ENCODE assay signal across 12 cellular contexts in the genomic region with DNA sequence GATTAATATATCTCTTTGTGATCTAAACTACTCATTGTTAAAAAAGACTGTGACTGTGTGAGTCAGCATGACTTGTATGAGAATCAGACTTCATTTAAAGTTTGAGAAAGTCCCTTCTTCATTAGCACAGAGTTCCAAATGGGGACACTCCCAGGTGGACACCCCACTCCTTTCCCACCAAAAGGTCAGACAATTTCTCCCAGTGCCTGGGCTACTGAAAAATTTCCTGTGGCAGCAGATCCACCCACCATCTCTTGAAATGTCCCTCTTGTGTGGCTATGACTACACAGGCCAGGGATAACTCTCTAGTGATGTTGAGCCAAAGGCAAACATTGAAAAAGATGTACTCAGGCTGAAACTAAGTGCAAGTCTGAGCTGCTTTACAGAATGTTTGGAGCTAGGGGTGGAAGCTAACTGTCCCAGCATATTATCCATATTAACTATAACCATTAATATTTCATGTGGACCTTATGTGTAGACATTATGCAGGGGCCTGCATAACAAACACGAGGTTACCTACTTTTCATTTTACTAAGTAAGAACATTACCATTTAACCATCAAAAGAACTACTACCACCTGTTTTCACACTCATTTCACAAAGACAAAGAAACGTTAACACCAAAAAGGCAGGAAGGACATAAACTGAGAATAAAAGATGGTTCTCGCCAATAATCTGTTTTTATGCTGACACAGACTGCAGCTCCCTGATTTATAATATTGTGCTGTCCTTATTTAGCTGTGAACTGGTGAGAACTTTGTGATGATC. TPM values are rescaled to one million over a fixed set of nuclear protein-coding genes. Genes with fewer than 3 reads are reported as not detected.
DNase-seq lines count a peak whose midpoint lies in the region; ATAC-seq and TF ChIP-seq lines count a peak whose summit lies in the region.
"Had no signal": no experiment of that assay in that cellular context is flagged by ENCODE, and none has a peak within 500 bp of the region (broad histone marks: within the 10 kb centered on the region; RNA-seq: fewer than 3 reads in every experiment).

No MANE protein-coding gene starts in this region.

- intact Hi-C loops in Right ventricle myocardium superior (cut with DNase I) = no loop called here

- TF ChIP-seq CTCF in fibroblast of the aortic adventitia (IDR thresholded peaks at IDR 0.05; ENCODE audit: insufficient read depth, low read length) = no peak

- no peak overlapping the region for H3K4me3 ChIP-seq in fibroblast of the aortic adventitia (ENCODE audit: low read depth, low read length)
- H3K4me3 ChIP-seq: neural progenitor cell, suprapubic skin had no signal

- ATAC-seq in GM18511 (IDR thresholded peaks at IDR 0.05; ENCODE audit: unreplicated experiment) (peak; percentile 40), GM21529 (IDR thresholded peaks at IDR 0.05; ENCODE audit: unreplicated experiment) (peak; percentile 60), HG03439 (IDR thresholded peaks at IDR 0.05; ENCODE audit: unreplicated experiment) (peak; percentile 52), HG03108 (IDR thresholded peaks at IDR 0.05; ENCODE audit: unreplicated experiment) (no peak), HG02938 (IDR thresholded peaks at IDR 0.05; ENCODE audit: unreplicated experiment) (no peak), Right ventricle myocardium superior (ENCODE audit: poor library complexity) (no peak)

- DNase-seq in fibroblast of the aortic adventitia (ENCODE audit: low read depth) = peak; percentile 22
- no peak for DNase-seq in nucleus accumbens (lab: John Stamatoyannopoulos, UW)
- no peak for DNase-seq in Right ventricle myocardium superior
- DNase-seq: amniotic stem cell, immature natural killer cell had no signal

RNA-seq across cellular contexts. Expression of gene MMP20, which starts 44.8 kb away (rescaled TPM):
- total RNA-seq in fibroblast of the aortic adventitia (ENCODE audit: low replicate concordance) (not detected in 2 replicates), Right ventricle myocardium superior (not detected)
- total RNA-seq: suprapubic skin had no signal

RNA-seq across cellular contexts. Expression of gene MMP7, which starts 49.8 kb away (rescaled TPM):
- not detected in 2 replicates for total RNA-seq in fibroblast of the aortic adventitia (ENCODE audit: low replicate concordance)
- total RNA-seq in Right ventricle myocardium superior = not detected

Comparison
In these comparisons a context has a peak if more than half of its experiments do, and no peak if none do; other contexts are left out.
1. ATAC-seq: peak in GM18511 (single experiment), GM21529 (single experiment) and HG03439 (single experiment); none in HG03108 (single experiment), HG02938 (single experiment) and Right ventricle myocardium superior (single experiment).